ENCODE assay signal across 10 cellular contexts in the genomic region with DNA sequence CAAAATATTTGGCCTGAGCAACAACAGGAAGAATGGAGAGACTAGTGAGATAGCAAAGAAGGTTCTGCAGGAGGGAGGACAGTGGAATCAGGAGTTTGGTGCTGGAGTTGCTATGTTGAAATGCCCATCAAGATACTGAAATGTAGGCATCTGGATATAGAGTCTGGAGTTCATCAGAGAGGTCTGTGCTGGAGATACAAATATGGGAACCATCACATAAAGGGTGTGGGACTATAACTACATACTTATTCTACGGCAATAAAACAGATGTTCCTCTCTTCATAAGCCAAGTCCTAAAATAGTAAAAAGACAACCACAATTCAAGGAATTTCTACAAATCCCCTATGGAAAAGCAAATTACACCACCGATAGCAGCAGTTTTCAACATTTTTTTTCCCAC. TPM values are rescaled to one million over a fixed set of nuclear protein-coding genes. Genes with fewer than 3 reads are reported as not detected.
A peak's percentile ranks its signal among the peaks of the same experiment; 100 is the strongest.
DNase-seq lines count a peak whose midpoint lies in the region; ATAC-seq and TF ChIP-seq lines count a peak whose summit lies in the region.
"Had no signal": no experiment of that assay in that cellular context is flagged by ENCODE, and none has a peak within 500 bp of the region (broad histone marks: within the 10 kb centered on the region; RNA-seq: fewer than 3 reads in every experiment).

No MANE protein-coding gene starts in this region.

- H3K4me2 ChIP-seq in KMS-11 = peak overlapping the region; percentile 52

- no peaks in the 10 kb centered on the region for H3K9me3 ChIP-seq in CD8-positive, alpha-beta T cell (ENCODE audit: low read length)
- H3K9me3 ChIP-seq in colonic mucosa (no peaks in the 10 kb centered on the region), gastroesophageal sphincter (no peaks in the 10 kb centered on the region)

- intact Hi-C loops in CD8-positive, alpha-beta T cell (cut with DNase I, micrococcal nuclease) = loop anchor here (2.0 to 10.0 kb wide), 5 partner anchors 13 to 381 kb away; no protein-coding TSS in a partner anchor
- intact Hi-C loops in colonic mucosa (cut with DNase I) = loop anchor here (10.0 kb wide), 1 partner anchor 351 kb away; a partner anchor contains a TSS

- H3K27me3 Mint-ChIP-seq in CD8-positive, alpha-beta T cell (ENCODE audit: low read depth) = no peaks in the 10 kb centered on the region
- H3K27me3 Mint-ChIP-seq in natural killer cell treated with Interleukin-12 subunit alpha and Interleukin-12 subunit beta and Interleukin-15 and Interleukin-18, amount 100 ng/mL, for 72 hours = peaks cover 0 to 3% of the 10 kb centered on the region in 2 donors

- H4K20me1 ChIP-seq in KMS-11 (ENCODE audit: insufficient read depth) = no peaks in the 10 kb centered on the region

- H3K36me3 ChIP-seq in CD8-positive, alpha-beta T cell (ENCODE audit: insufficient read depth, low read length) = no peaks in the 10 kb centered on the region
- H3K36me3 ChIP-seq in KMS-11 (ENCODE audit: insufficient read depth) (no peaks in the 10 kb centered on the region), colonic mucosa (no peaks in the 10 kb centered on the region), gastroesophageal sphincter (no peaks in the 10 kb centered on the region)

- H3K27me3 ChIP-seq in CD8-positive, alpha-beta T cell (ENCODE audit: insufficient read depth, low read length) = no peaks in the 10 kb centered on the region
- H3K27me3 ChIP-seq in KMS-11 (ENCODE audit: insufficient read depth, low read depth) (no peaks in the 10 kb centered on the region), colonic mucosa (no peaks in the 10 kb centered on the region), gastroesophageal sphincter (no peaks in the 10 kb centered on the region)

- peaks cover 61% of the 10 kb centered on the region for H3K4me1 Mint-ChIP-seq in CD8-positive, alpha-beta T cell (ENCODE audit: low read depth)
- H3K4me1 Mint-ChIP-seq in natural killer cell treated with Interleukin-12 subunit alpha and Interleukin-12 subunit beta and Interleukin-15 and Interleukin-18, amount 100 ng/mL, for 72 hours (ENCODE audit: low read depth in 2 of 2) = peaks cover 37 to 43% of the 10 kb centered on the region in 2 donors

- no peaks in the 10 kb centered on the region for H3K9me3 Mint-ChIP-seq in CD8-positive, alpha-beta T cell
- no peaks in the 10 kb centered on the region for H3K9me3 Mint-ChIP-seq in natural killer cell treated with Interleukin-12 subunit alpha and Interleukin-12 subunit beta and Interleukin-15 and Interleukin-18, amount 100 ng/mL, for 72 hours

- CTCF ChIA-PET in CD8-positive, alpha-beta T cell (lab: Charles Lee) = no interaction called here

- 0 to 33% methylated on average over 2 of the region's 2 CpGs for WGBS in gastroesophageal sphincter (ENCODE audit: low coverage in 1 of 2), 2 donors

- H3K4me3 ChIP-seq in CD8-positive, alpha-beta T cell (ENCODE audit: low read depth, low read length) = peak overlapping the region; percentile 84
- H3K4me3 ChIP-seq in KMS-11 (IDR thresholded peaks at IDR 0.05; ENCODE audit: insufficient read depth, low read depth, low read length) = no peak overlapping the region
- peak overlapping the region; percentile 76 for H3K4me3 ChIP-seq in colonic mucosa
- peak overlapping the region in 1 of 2 donors; percentile 76 for H3K4me3 ChIP-seq in gastroesophageal sphincter

- no peak for TF ChIP-seq EP300 in gastroesophageal sphincter (IDR thresholded peaks at IDR 0.05)

- H3K4me1 ChIP-seq in CD8-positive, alpha-beta T cell (ENCODE audit: insufficient read depth, low read length) = peaks cover 25% of the 10 kb centered on the region
- H3K4me1 ChIP-seq in KMS-11 (ENCODE audit: low read depth, poor library complexity, severe bottlenecking) (peaks cover 25% of the 10 kb centered on the region), colonic mucosa (no peaks in the 10 kb centered on the region), gastroesophageal sphincter (peaks cover 0 to 51% (median 0%) of the 10 kb centered on the region in 3 donors)

- no peak for TF ChIP-seq CTCF in CD8-positive, alpha-beta T cell (IDR thresholded peaks at IDR 0.05)
- no peak for TF ChIP-seq CTCF in KMS-11 (conservative IDR thresholded peaks at IDR 0.05; ENCODE audit: low read depth, low read length)
- TF ChIP-seq CTCF in colonic mucosa (IDR thresholded peaks at IDR 0.05) = no peak
- TF ChIP-seq CTCF in gastroesophageal sphincter (IDR thresholded peaks at IDR 0.05) = no peak

- TF ChIP-seq POLR2A in gastroesophageal sphincter (IDR thresholded peaks at IDR 0.05) = no peak

- POLR2A ChIA-PET in CD8-positive, alpha-beta T cell (lab: Charles Lee) = no interaction called here

- H3K27ac Mint-ChIP-seq in CD8-positive, alpha-beta T cell = peak overlapping the region; percentile 94
- H3K27ac Mint-ChIP-seq in natural killer cell treated with Interleukin-12 subunit alpha and Interleukin-12 subunit beta and Interleukin-15 and Interleukin-18, amount 100 ng/mL, for 72 hours = peak overlapping the region; percentile 88 to 96

- peak overlapping the region; percentile 89 for H3K4me3 Mint-ChIP-seq in CD8-positive, alpha-beta T cell
- H3K4me3 Mint-ChIP-seq in natural killer cell treated with Interleukin-12 subunit alpha and Interleukin-12 subunit beta and Interleukin-15 and Interleukin-18, amount 100 ng/mL, for 72 hours = peak overlapping the region; percentile 70

- H3K27ac ChIP-seq in CD8-positive, alpha-beta T cell (ENCODE audit: low read depth, low read length) = no peak overlapping the region
- H3K27ac ChIP-seq in KMS-11 = no peak overlapping the region
- H3K27ac ChIP-seq in colonic mucosa = peak overlapping the region; percentile 7
- H3K27ac ChIP-seq in gastroesophageal sphincter = no peak overlapping the region

- DNase-seq in CD8-positive, alpha-beta T cell = no peak
- no peak for DNase-seq in colonic mucosa
- no peak for DNase-seq in natural killer cell treated with Interleukin-12 subunit alpha and Interleukin-12 subunit beta and Interleukin-15 and Interleukin-18, amount 100 ng/mL, for 72 hours (ENCODE audit: low spot score)
- no peak for DNase-seq in DMS153 treated with DMSO at 0.1 percent for 48 hours (lab: John Stamatoyannopoulos, UW; ENCODE audit: unreplicated experiment)
- DNase-seq in NCI-H774 (lab: John Stamatoyannopoulos, UW) = no peak
- DNase-seq: midbrain, NCI-H748 treated with DMSO at 0.1 percent for 48 hours had no signal

- no peak overlapping the region for H2AFZ ChIP-seq in KMS-11 (ENCODE audit: low read depth)

- H3K79me2 ChIP-seq in KMS-11 (ENCODE audit: insufficient read depth, low read depth) = peaks cover 47% of the 10 kb centered on the region

- ATAC-seq in CD8-positive, alpha-beta T cell = no peak
- ATAC-seq in natural killer cell treated with Interleukin-12 subunit alpha and Interleukin-12 subunit beta and Interleukin-15 and Interleukin-18, amount 100 ng/mL, for 72 hours = no peak
- ATAC-seq in GM21786 (IDR thresholded peaks at IDR 0.05; ENCODE audit: unreplicated experiment) = no peak
- ATAC-seq in gastroesophageal sphincter = no peak

- H3K36me3 Mint-ChIP-seq in CD8-positive, alpha-beta T cell = peaks cover 14% of the 10 kb centered on the region
- no peaks in the 10 kb centered on the region for H3K36me3 Mint-ChIP-seq in natural killer cell treated with Interleukin-12 subunit alpha and Interleukin-12 subunit beta and Interleukin-15 and Interleukin-18, amount 100 ng/mL, for 72 hours

- peak overlapping the region; percentile 83; the same call in 1 of the 2 replicates for H3K9ac ChIP-seq in KMS-11
- peak overlapping the region in 1 of 2 donors; percentile 13 for H3K9ac ChIP-seq in colonic mucosa (ENCODE audit: low read depth in 2 of 2, low read length in 2 of 2)

RNA-seq across cellular contexts. Expression of a gene that starts 1.7 kb away (rescaled TPM):
- 10 to 100 TPM; 69.7 to 70.2 TPM for total RNA-seq in CD8-positive, alpha-beta T cell
- total RNA-seq in colonic mucosa (10 to 100 TPM; 59.1 to 63.0 TPM), gastroesophageal sphincter (10 to 100 TPM; 19.4 to 33.1 (median 24.3) TPM)
- 10 to 100 TPM; 34.1 to 48.2 TPM for total RNA-seq in natural killer cell treated with Interleukin-12 subunit alpha and Interleukin-12 subunit beta and Interleukin-15 and Interleukin-18, amount 100 ng/mL, for 72 hours
